Comparison of ENCODE assay signal across 15 cellular contexts in the genomic region with DNA sequence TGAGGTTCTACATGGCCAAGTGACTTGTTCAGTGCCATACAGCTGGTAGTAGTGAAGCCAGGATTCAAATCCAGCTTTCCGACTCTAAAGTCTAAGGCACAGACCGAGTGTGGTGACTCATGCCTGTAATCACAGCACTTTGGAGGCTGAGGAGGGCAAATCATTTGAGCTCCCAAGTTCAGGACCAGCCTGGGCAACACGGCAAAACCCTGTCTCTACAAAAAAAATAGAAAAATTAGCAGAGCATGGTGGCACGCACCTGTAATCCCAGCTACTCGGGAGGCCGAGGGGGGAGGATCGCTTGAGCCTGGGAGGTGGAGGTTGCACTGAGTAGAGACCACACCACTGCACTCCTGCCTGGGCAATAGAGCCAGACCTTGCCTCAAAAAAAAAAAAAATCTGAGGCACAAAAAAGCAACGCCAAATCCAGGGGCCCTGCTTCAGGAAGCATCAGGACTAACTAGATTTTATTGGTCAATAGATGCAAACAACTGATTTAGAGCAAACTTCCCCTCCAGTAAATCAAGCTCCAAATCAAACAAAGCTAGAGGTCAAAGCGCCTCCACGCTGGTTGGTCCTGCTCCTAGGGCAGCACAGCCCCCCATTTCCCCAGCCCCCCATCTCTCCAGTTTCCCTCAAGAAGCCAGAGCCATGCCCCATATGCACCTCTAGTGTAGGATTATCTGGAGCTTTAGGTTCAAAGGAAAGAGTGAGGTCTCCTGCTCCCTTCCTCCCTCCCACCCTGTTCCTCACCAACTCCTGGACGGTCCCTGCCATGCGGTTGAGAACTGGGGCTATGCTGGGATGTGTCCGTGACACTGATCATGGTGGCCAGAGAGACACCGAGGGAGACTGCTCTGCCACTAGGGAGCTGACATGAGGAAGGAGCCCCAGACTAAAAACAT. TPM values are rescaled to one million over a fixed set of nuclear protein-coding genes. Genes with fewer than 3 reads are reported as not detected.
DNase-seq lines count a peak whose midpoint lies in the region; ATAC-seq and TF ChIP-seq lines count a peak whose summit lies in the region.
"Had no signal": no experiment of that assay in that cellular context is flagged by ENCODE, and none has a peak within 500 bp of the region (broad histone marks: within the 10 kb centered on the region; RNA-seq: fewer than 3 reads in every experiment).

No MANE protein-coding gene starts in this region.

- H3K27me3 ChIP-seq in RWPE2 (ENCODE audit: insufficient read depth, poor library complexity, severe bottlenecking): no peaks in the 10 kb centered on the region
- no peaks in the 10 kb centered on the region for H3K27me3 ChIP-seq in prostate gland (replicated peaks; ENCODE audit: insufficient read depth)
- H3K27me3 ChIP-seq: testis had no signal

- POLR2A ChIA-PET in OCI-LY7 (lab: Charles Lee): interaction anchor here (0.7 kb wide), 1 partner anchor 10 kb away, joined by 3 read pairs; no protein-coding TSS in a partner anchor

- TF ChIP-seq POLR2A in prostate gland (IDR thresholded peaks at IDR 0.05): no peak

- DNase-seq in D341Med (ENCODE audit: low spot score) (peak; percentile 12), RWPE2 (ENCODE audit: low spot score) (peak; percentile 14), epithelial cell of prostate (ENCODE audit: low read depth, low spot score) (no peak), prostate gland (ENCODE audit: low spot score) (no peak), A172 (ENCODE audit: low spot score) (no peak), OCI-LY7 (ENCODE audit: low spot score) (no peak), NCI-H2171 (lab: John Stamatoyannopoulos, UW) (no peak)
- DNase-seq: activated T-cell treated with anti-CD3 and anti-CD28 coated beads, Interleukin-2, amount 50 U/mL, for 72 hours; Kasumi-1; midbrain; NCI-H2029; NCI-H526; testis had no signal

- TF ChIP-seq CTCF in RWPE2 (IDR thresholded peaks at IDR 0.05; ENCODE audit: poor library complexity, severe bottlenecking): no peak
- no peak for TF ChIP-seq CTCF in prostate gland (IDR thresholded peaks at IDR 0.05)
- no peak for TF ChIP-seq CTCF in OCI-LY7 (conservative IDR thresholded peaks at IDR 0.05; ENCODE audit: low read length)

- H3K4me2 ChIP-seq in OCI-LY7 (ENCODE audit: low read length): no peak overlapping the region

- H3K9me3 ChIP-seq in RWPE2 (ENCODE audit: severe bottlenecking): no peaks in the 10 kb centered on the region
- no peaks in the 10 kb centered on the region for H3K9me3 ChIP-seq in prostate gland
- no peaks in the 10 kb centered on the region for H3K9me3 ChIP-seq in OCI-LY7 (ENCODE audit: low read length)
- H3K9me3 ChIP-seq: testis had no signal

- H3K4me3 ChIP-seq in RWPE2 (ENCODE audit: severe bottlenecking): no peak overlapping the region
- no peak overlapping the region for H3K4me3 ChIP-seq in prostate gland
- H3K4me3 ChIP-seq in OCI-LY7 (ENCODE audit: low read depth, low read length, poor library complexity, severe bottlenecking): no peak overlapping the region

- peak overlapping the region; percentile 60 for H3K27ac ChIP-seq in RWPE2 (ENCODE audit: poor library complexity, severe bottlenecking)
- peak overlapping the region; percentile 57 for H3K27ac ChIP-seq in epithelial cell of prostate
- H3K27ac ChIP-seq in prostate gland: peak overlapping the region; percentile 77 to 80
- no peak overlapping the region for H3K27ac ChIP-seq in OCI-LY7 (ENCODE audit: low read depth, low read length, poor library complexity, severe bottlenecking)
- H3K27ac ChIP-seq: parathyroid adenoma, testis had no signal

- H3K4me1 ChIP-seq in RWPE2 (ENCODE audit: insufficient read depth, poor library complexity, severe bottlenecking) (peaks cover 44% of the 10 kb centered on the region), prostate gland (replicated peaks) (peaks cover 28% of the 10 kb centered on the region), OCI-LY7 (ENCODE audit: insufficient read depth, low read length, poor library complexity, severe bottlenecking) (peaks cover 32% of the 10 kb centered on the region)

- 65% methylated on average over 14 of the region's 14 CpGs for WGBS in prostate gland

- CTCF ChIA-PET in OCI-LY7 (lab: Charles Lee; ENCODE audit: unreplicated experiment): no interaction called here

- H3K79me2 ChIP-seq in OCI-LY7 (ENCODE audit: insufficient read depth, low read depth, low read length): peaks cover 15% of the 10 kb centered on the region; the same call in 1 of the 2 replicates
- H3K79me2 ChIP-seq: parathyroid adenoma had no signal

- H3K36me3 ChIP-seq in RWPE2 (ENCODE audit: low read depth) (no peaks in the 10 kb centered on the region), prostate gland (no peaks in the 10 kb centered on the region), OCI-LY7 (ENCODE audit: insufficient read depth, low read length) (no peaks in the 10 kb centered on the region)

- intact Hi-C loops in prostate gland (cut with DNase I): loop anchor here (5.0 kb wide), 1 partner anchor 49 kb away; no protein-coding TSS in a partner anchor
- intact Hi-C loops in OCI-LY7 (cut with micrococcal nuclease; ENCODE audit: unreplicated experiment): no loop called here

- H2AFZ ChIP-seq in OCI-LY7 (ENCODE audit: low read length): no peak overlapping the region
- H2AFZ ChIP-seq: parathyroid adenoma had no signal

- no peaks in the 10 kb centered on the region for H3K9me2 ChIP-seq in OCI-LY7 (ENCODE audit: insufficient read depth, low read length)

- ATAC-seq in RWPE2 (ENCODE audit: low read depth): no peak
- no peak for ATAC-seq in GM18907 (IDR thresholded peaks at IDR 0.05; ENCODE audit: unreplicated experiment)
- ATAC-seq: activated T-cell treated with anti-CD3 and anti-CD28 coated beads, Interleukin-2, amount 50 U/mL, for 72 hours had no signal

- BruUV-seq in OCI-LY7 (replicated peaks; lab: Mats Ljungman, UMichigan): no TSS peak

- no peaks in the 10 kb centered on the region for H4K20me1 ChIP-seq in OCI-LY7 (ENCODE audit: insufficient read depth, low read length)

RNA-seq across cellular contexts. Expression of gene TNK2, which starts 2.9 kb away (rescaled TPM):
- total RNA-seq in prostate gland (100 to 1,000 TPM in 1 of 2 donors, 10 to 100 TPM in 1; 34.9 to 100 TPM), OCI-LY7 (2022) (92.1 and 103 TPM in 2 replicates)
- 14.6 and 15.4 TPM in 2 replicates for total RNA-seq in A172 (2014; rRNA removed; shearing (Covaris generic))
- total RNA-seq in OCI-LY7 (2014; rRNA removed; shearing (Covaris generic)): 32.9 and 43.6 TPM in 2 replicates

Comparison
In these comparisons a context has a peak if more than half of its experiments do, and no peak if none do; other contexts are left out.
1. DNase-seq: peak in D341Med (single experiment) and RWPE2 (single experiment); none in epithelial cell of prostate (single experiment), prostate gland (single experiment), A172 (single experiment), OCI-LY7 (single experiment) and NCI-H2171 (single experiment).